In genomic region chr14:59952141-59952540, GRCh38 we compare ENCODE assay signal across 1 cellular context.
TF ChIP-seq lines count a peak whose summit lies in the region.

No MANE protein-coding gene starts in this region.

TF ChIP-seq in HEK293, 187 proteins besides CTCF, POLR2A, EP300 and RAD21 (continued from another document):
- 0 out of 2 replicates have a peak, but pooled peaks have one; percentile 19 for TF ChIP-seq ZBTB20 (tag by site-specific recombination; IDR thresholded peaks at IDR 0.05)
